8 cellular contexts compared by ENCODE assay signal in the genomic region with DNA sequence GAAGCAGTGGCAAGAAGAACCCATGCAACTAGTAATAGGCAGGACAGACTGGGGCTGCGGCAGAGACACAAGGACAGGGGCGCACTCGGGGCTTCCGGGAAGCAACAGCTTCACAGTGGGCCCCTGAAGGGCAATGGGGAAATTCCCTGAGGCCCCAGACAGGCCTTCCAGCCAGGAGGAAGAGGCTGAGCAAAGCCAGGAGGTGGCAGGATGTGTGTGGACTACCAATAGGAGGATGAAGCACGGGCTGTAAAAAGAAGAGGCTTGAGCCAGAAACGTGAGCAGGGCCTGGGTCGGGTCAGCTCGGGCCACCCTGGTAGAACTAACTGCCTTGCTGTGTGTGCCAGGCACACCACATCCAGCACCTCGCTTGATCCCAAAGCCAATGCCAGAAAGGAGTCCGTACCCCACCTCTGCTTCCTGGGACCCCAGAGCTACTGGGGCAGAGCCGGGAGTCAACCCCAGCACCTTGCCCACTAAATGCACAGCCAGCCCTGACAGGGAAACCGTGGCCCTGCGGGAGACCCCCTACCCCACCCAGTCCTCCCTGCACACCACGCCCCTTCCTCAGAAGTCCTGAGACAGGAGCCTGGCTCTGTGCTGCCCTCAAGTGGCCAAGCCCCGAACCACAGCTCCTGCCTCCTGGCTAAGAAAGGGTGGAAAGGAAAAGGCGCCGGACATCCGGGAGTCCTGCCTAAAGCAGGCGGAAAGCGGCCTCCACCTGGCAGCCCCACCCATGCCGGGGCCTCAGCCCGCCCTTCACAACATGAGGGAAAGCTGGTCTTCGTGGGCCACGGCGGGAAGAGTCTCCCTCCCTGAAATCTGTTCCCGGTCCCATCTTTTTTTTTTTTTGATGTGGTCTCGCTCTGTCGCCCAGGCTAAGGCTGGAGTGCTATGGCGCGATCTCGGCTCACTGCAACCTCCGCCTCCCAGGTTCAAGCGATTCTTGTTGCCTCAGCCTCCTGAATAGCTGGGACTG. TPM values are rescaled to one million over a fixed set of nuclear protein-coding genes. Genes with fewer than 3 reads are reported as not detected.
DNase-seq lines count a peak whose midpoint lies in the region; ATAC-seq and TF ChIP-seq lines count a peak whose summit lies in the region.

No MANE protein-coding gene starts in this region.

- H3K36me3 Mint-ChIP-seq in CD4-positive, alpha-beta memory T cell: no peaks in the 10 kb centered on the region
- no peaks in the 10 kb centered on the region for H3K36me3 Mint-ChIP-seq in activated T-helper 17 cell treated with anti-CD3 and anti-CD28 coated beads, Interleukin-2, amount 50 U/mL, for 72 hours (ENCODE audit: low read depth)
- no peaks in the 10 kb centered on the region for H3K36me3 Mint-ChIP-seq in neural progenitor cell

- intact Hi-C loops in CD4-positive, alpha-beta memory T cell (cut with micrococcal nuclease): loop anchor here (2.0 to 5.0 kb wide), 3 partner anchors 104 to 424 kb away; no protein-coding TSS in a partner anchor

- CTCF ChIA-PET in CD4-positive, alpha-beta memory T cell (lab: Charles Lee; ENCODE audit: partially characterized antibody): interaction anchor here (0.6 to 3.3 kb wide), 15 partner anchors 9 to 1434 kb away, joined by 3 to 24 read pairs (median 3); no protein-coding TSS in a partner anchor

- peak overlapping the region in 2 of 7 donors; percentile 13 to 52 for H3K27ac Mint-ChIP-seq in CD4-positive, alpha-beta memory T cell
- H3K27ac Mint-ChIP-seq in activated T-helper 17 cell treated with anti-CD3 and anti-CD28 coated beads, Interleukin-2, amount 50 U/mL, for 72 hours: peak overlapping the region; percentile 67
- H3K27ac Mint-ChIP-seq in neural progenitor cell: no peak overlapping the region
- H3K27ac Mint-ChIP-seq in stimulated activated naive CD8-positive, alpha-beta T cell treated with anti-CD3 and anti-CD28 coated beads, Interleukin-15, amount 100 ng/mL, for 72 hours: peak overlapping the region; percentile 81 to 83

- H3K4me1 ChIP-seq in CD4-positive, alpha-beta memory T cell (ENCODE audit: insufficient read depth, low read length): peaks cover 12% of the 10 kb centered on the region
- H3K4me1 ChIP-seq in neural progenitor cell: no peaks in the 10 kb centered on the region

- peak; percentile 45 to 60 (median 53) for DNase-seq in CD4-positive, alpha-beta memory T cell
- peak; percentile 77 for DNase-seq in GM20000 (ENCODE audit: low spot score)
- peak; percentile 73 for DNase-seq in LHCN-M2 (ENCODE audit: low read depth)
- peak; percentile 78 for DNase-seq in RPMI7951 (ENCODE audit: low read depth)
- peak; percentile 70 for DNase-seq in fibroblast of the conjunctiva (ENCODE audit: low read depth)
- peak; percentile 87 for DNase-seq in neural progenitor cell (ENCODE audit: low spot score)
- DNase-seq in stimulated activated naive CD8-positive, alpha-beta T cell treated with anti-CD3 and anti-CD28 coated beads, Interleukin-15, amount 100 ng/mL, for 72 hours: peak; percentile 75 to 80

- H3K36me3 ChIP-seq in CD4-positive, alpha-beta memory T cell (ENCODE audit: insufficient read depth, low read length): no peaks in the 10 kb centered on the region
- H3K36me3 ChIP-seq in neural progenitor cell: no peaks in the 10 kb centered on the region

- H3K27me3 Mint-ChIP-seq in CD4-positive, alpha-beta memory T cell: no peaks in the 10 kb centered on the region
- no peaks in the 10 kb centered on the region for H3K27me3 Mint-ChIP-seq in activated T-helper 17 cell treated with anti-CD3 and anti-CD28 coated beads, Interleukin-2, amount 50 U/mL, for 72 hours
- H3K27me3 Mint-ChIP-seq in neural progenitor cell (ENCODE audit: insufficient read depth, low read depth): peaks cover 2% of the 10 kb centered on the region
- no peaks in the 10 kb centered on the region for H3K27me3 Mint-ChIP-seq in stimulated activated naive CD8-positive, alpha-beta T cell treated with anti-CD3 and anti-CD28 coated beads, Interleukin-15, amount 100 ng/mL, for 72 hours

- H3K9ac ChIP-seq in neural progenitor cell: no peak overlapping the region

- peak overlapping the region; percentile 96 for H2AFZ ChIP-seq in neural progenitor cell (replicated peaks)

- H3K9me3 Mint-ChIP-seq in CD4-positive, alpha-beta memory T cell: no peaks in the 10 kb centered on the region
- H3K9me3 Mint-ChIP-seq in activated T-helper 17 cell treated with anti-CD3 and anti-CD28 coated beads, Interleukin-2, amount 50 U/mL, for 72 hours: no peaks in the 10 kb centered on the region
- H3K9me3 Mint-ChIP-seq in neural progenitor cell: no peaks in the 10 kb centered on the region
- H3K9me3 Mint-ChIP-seq in stimulated activated naive CD8-positive, alpha-beta T cell treated with anti-CD3 and anti-CD28 coated beads, Interleukin-15, amount 100 ng/mL, for 72 hours: no peaks in the 10 kb centered on the region

- H3K4me3 Mint-ChIP-seq in CD4-positive, alpha-beta memory T cell: peak overlapping the region; percentile 58 to 84 (median 76)
- H3K4me3 Mint-ChIP-seq in activated T-helper 17 cell treated with anti-CD3 and anti-CD28 coated beads, Interleukin-2, amount 50 U/mL, for 72 hours: peak overlapping the region; percentile 68
- H3K4me3 Mint-ChIP-seq in neural progenitor cell: no peak overlapping the region
- H3K4me3 Mint-ChIP-seq in stimulated activated naive CD8-positive, alpha-beta T cell treated with anti-CD3 and anti-CD28 coated beads, Interleukin-15, amount 100 ng/mL, for 72 hours: peak overlapping the region; percentile 66 to 78

- no peaks in the 10 kb centered on the region for H3F3A ChIP-seq in neural progenitor cell (ENCODE audit: low read depth)

- no peaks in the 10 kb centered on the region for H4K20me1 ChIP-seq in neural progenitor cell (ENCODE audit: low read depth)

- TF ChIP-seq CTCF in GM20000 (IDR thresholded peaks at IDR 0.05; ENCODE audit: extremely low read depth, missing control alignments): peak; percentile 85
- peak; percentile 95 for TF ChIP-seq CTCF in neural progenitor cell (IDR thresholded peaks at IDR 0.05)

- peaks cover 4 to 30% (median 12%) of the 10 kb centered on the region in 4 donors for H3K4me1 Mint-ChIP-seq in CD4-positive, alpha-beta memory T cell
- peaks cover 13% of the 10 kb centered on the region for H3K4me1 Mint-ChIP-seq in activated T-helper 17 cell treated with anti-CD3 and anti-CD28 coated beads, Interleukin-2, amount 50 U/mL, for 72 hours
- H3K4me1 Mint-ChIP-seq in neural progenitor cell: peaks cover 3% of the 10 kb centered on the region
- peaks cover 45% of the 10 kb centered on the region for H3K4me1 Mint-ChIP-seq in stimulated activated naive CD8-positive, alpha-beta T cell treated with anti-CD3 and anti-CD28 coated beads, Interleukin-15, amount 100 ng/mL, for 72 hours

- H3K9me3 ChIP-seq in CD4-positive, alpha-beta memory T cell (ENCODE audit: control insufficient read depth in 1 of 2, low read length in 2 of 2): no peaks in the 10 kb centered on the region
- no peaks in the 10 kb centered on the region for H3K9me3 ChIP-seq in neural progenitor cell (ENCODE audit: low read depth)

- H3K4me3 ChIP-seq in CD4-positive, alpha-beta memory T cell (ENCODE audit: low read length in 2 of 2): peak overlapping the region; percentile 36 to 52
- H3K4me3 ChIP-seq in neural progenitor cell: no peak overlapping the region

- peak; percentile 78 for ATAC-seq in activated T-helper 17 cell treated with anti-CD3 and anti-CD28 coated beads, Interleukin-2, amount 50 U/mL, for 72 hours (replicated peaks)
- peak; percentile 62 for ATAC-seq in stimulated activated naive CD8-positive, alpha-beta T cell treated with anti-CD3 and anti-CD28 coated beads, Interleukin-15, amount 100 ng/mL, for 72 hours

- H3K79me2 ChIP-seq in neural progenitor cell (ENCODE audit: low read depth): no peaks in the 10 kb centered on the region

- peak overlapping the region; percentile 45 for H3K4me2 ChIP-seq in neural progenitor cell

- H3K27me3 ChIP-seq in CD4-positive, alpha-beta memory T cell (ENCODE audit: insufficient read depth, low read length): no peaks in the 10 kb centered on the region
- no peaks in the 10 kb centered on the region for H3K27me3 ChIP-seq in neural progenitor cell

- POLR2A ChIA-PET in CD4-positive, alpha-beta memory T cell (lab: Charles Lee; ENCODE audit: partially characterized antibody): interaction anchor here (1.1 kb wide), 1 partner anchor 61 kb away, joined by 3 read pairs; no protein-coding TSS in a partner anchor

- no peak overlapping the region for H3K27ac ChIP-seq in CD4-positive, alpha-beta memory T cell (ENCODE audit: low read depth, low read length)
- no peak overlapping the region for H3K27ac ChIP-seq in neural progenitor cell

RNA-seq across cellular contexts. Expression of gene TTC39A, which starts 33.7 kb away (rescaled TPM):
- total RNA-seq in CD4-positive, alpha-beta memory T cell: not detected
- polyA plus RNA-seq in CD4-positive, alpha-beta memory T cell: not detected
- total RNA-seq in LHCN-M2 (2014; rRNA removed) (not detected in 2 replicates), neural progenitor cell (ENCODE audit: low replicate concordance) (0.94 and 1.2 TPM in 2 replicates)
- 0.32 TPM for polyA plus RNA-seq in LHCN-M2 (2012)
- total RNA-seq in RPMI7951 (2014; rRNA removed; shearing (Covaris generic)): 0.24 TPM in 1 of 2 replicates, not detected in the other
- under 1 TPM in 1 of 2 donors, not detected in 1; 0.74 TPM for total RNA-seq in activated T-helper 17 cell treated with anti-CD3 and anti-CD28 coated beads, Interleukin-2, amount 50 U/mL, for 72 hours
